In the genomic region with DNA sequence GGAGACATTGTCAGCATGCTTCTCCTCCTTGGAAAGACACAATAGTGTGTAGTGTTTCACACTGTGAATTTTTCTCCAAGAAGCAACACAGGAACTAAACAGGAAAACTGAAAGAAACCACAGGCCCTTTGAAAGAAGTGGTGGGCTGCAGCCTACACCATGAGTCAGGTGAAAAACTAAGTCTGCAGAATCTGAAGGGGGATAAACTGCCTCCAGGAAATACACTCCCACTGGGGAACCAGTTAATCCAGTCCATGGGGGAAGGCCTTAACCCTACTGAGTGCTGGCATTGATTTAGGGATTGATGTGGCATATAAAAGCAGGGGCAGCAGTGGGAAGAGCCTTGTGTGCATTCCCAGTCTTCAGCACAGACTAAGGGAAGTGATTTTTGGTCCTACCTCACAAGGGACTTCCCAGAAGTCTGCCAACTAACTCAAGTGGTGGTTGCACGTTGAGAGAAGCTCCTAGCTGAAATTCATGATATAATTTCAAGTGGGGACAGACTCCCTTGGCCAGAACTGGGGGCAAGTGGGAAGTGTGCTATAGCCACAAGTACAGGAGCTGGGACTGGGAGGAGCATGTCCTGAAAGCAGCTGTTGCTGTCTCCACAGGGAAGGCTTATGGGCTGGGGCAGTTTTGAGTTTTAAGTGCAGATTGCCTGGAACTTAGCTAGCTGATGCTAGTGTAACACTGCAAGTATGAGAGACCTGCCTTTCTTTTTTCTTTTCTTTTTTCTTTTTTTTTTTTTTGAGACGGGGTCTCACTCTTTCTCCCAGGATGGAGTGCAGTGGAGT, we compare ENCODE assay signal across 16 cellular contexts. TPM values are rescaled to one million over a fixed set of nuclear protein-coding genes. Genes with fewer than 3 reads are reported as not detected.
DNase-seq lines count a peak whose midpoint lies in the region; TF ChIP-seq lines count a peak whose summit lies in the region.
"Had no signal": no experiment of that assay in that cellular context is flagged by ENCODE, and none has a peak within 500 bp of the region (broad histone marks: within the 10 kb centered on the region; RNA-seq: fewer than 3 reads in every experiment).

No MANE protein-coding gene starts in this region.

- H3K27me3 ChIP-seq in BLaER1 treated with 17β-estradiol and CSF1 and Interleukin-3, amounts not matched to agents 10 nM and 100 nM: no peaks in the 10 kb centered on the region
- H3K27me3 ChIP-seq in SJCRH30: no peaks in the 10 kb centered on the region
- no peaks in the 10 kb centered on the region for H3K27me3 ChIP-seq in esophagus (ENCODE audit: control insufficient read depth in 1 of 2, insufficient read depth in 2 of 2, low read length in 2 of 2)
- H3K27me3 ChIP-seq in ovary: no peaks in the 10 kb centered on the region
- H3K27me3 ChIP-seq: MG63 had no signal

- WGBS in esophagus, 2 donors: 41 to 60% methylated on average over 2 of the region's 2 CpGs
- 71 to 82% (median 80%) methylated on average over 2 of the region's 2 CpGs for WGBS in ovary, 3 donors

- DNase-seq in GDM1 (lab: John Stamatoyannopoulos, UW) (peak; percentile 60), SJCRH30 (peak; percentile 53 to 74), NOMO-1 treated with DMSO at 0.1 percent for 48 hours (lab: John Stamatoyannopoulos, UW; ENCODE audit: unreplicated experiment) (no peak), ovary (no peak)
- no peak for DNase-seq in activated effector memory CD4-positive, alpha-beta T cell treated with Interleukin-2 at 50 U/mL for 16 hours
- DNase-seq: AML-193, caudate nucleus, endodermal cell, foreskin fibroblast, left ventricle myocardium inferior, MG63, naive B cell, NCI-H2029 treated with DMSO at 0.1 percent for 48 hours, NCI-H526 had no signal

- TF ChIP-seq POLR2A in ovary (IDR thresholded peaks at IDR 0.05): no peak

- no peaks in the 10 kb centered on the region for H4K20me1 ChIP-seq in BLaER1 treated with 17β-estradiol and CSF1 and Interleukin-3, amounts not matched to agents 10 nM and 100 nM

- H3K9ac ChIP-seq in BLaER1 treated with 17β-estradiol and CSF1 and Interleukin-3, amounts not matched to agents 10 nM and 100 nM: no peak overlapping the region

- intact Hi-C loops in ovary (cut with DNase I): no loop called here

- no peak for TF ChIP-seq EP300 in ovary (IDR thresholded peaks at IDR 0.05)

- H3K4me3 ChIP-seq in BLaER1 treated with 17β-estradiol and CSF1 and Interleukin-3, amounts not matched to agents 10 nM and 100 nM: 0 out of 20 replicates have a peak overlapping the region, but pooled peaks of 1 of the 10 experiments have one; percentile 7
- no peak overlapping the region for H3K4me3 ChIP-seq in SJCRH30
- H3K4me3 ChIP-seq in esophagus (ENCODE audit: low read depth in 1 of 2, low read length in 2 of 2): no peak overlapping the region
- H3K4me3 ChIP-seq in ovary: no peak overlapping the region
- H3K4me3 ChIP-seq: left ventricle myocardium inferior, MG63 had no signal

- peaks cover 13 to 29% (median 24%) of the 10 kb centered on the region in 10 experiments for H3K4me1 ChIP-seq in BLaER1 treated with 17β-estradiol and CSF1 and Interleukin-3, amounts not matched to agents 10 nM and 100 nM
- peaks cover 22% of the 10 kb centered on the region for H3K4me1 ChIP-seq in SJCRH30
- H3K4me1 ChIP-seq in esophagus (ENCODE audit: control insufficient read depth in 2 of 2, insufficient read depth in 2 of 2, low read length in 1 of 2): peaks cover 0 to 12% of the 10 kb centered on the region in 2 donors
- no peaks in the 10 kb centered on the region for H3K4me1 ChIP-seq in ovary (ENCODE audit: insufficient read depth)
- H3K4me1 ChIP-seq: left ventricle myocardium inferior had no signal

- TF ChIP-seq CTCF in ovary (IDR thresholded peaks at IDR 0.05): no peak

- peaks cover 18 to 58% (median 36%) of the 10 kb centered on the region in 11 experiments; a peak in 21 of 22 replicates for H3K9me3 ChIP-seq in BLaER1 treated with 17β-estradiol and CSF1 and Interleukin-3, amounts not matched to agents 10 nM and 100 nM (replicated peaks in 1 of 11)
- H3K9me3 ChIP-seq in SJCRH30 (replicated peaks) (peaks cover 3% of the 10 kb centered on the region; the same call in 1 of the 2 replicates), esophagus (ENCODE audit: control insufficient read depth in 2 of 2, insufficient read depth in 1 of 2, low read depth in 1 of 2, low read length in 1 of 2) (no peaks in the 10 kb centered on the region), ovary (no peaks in the 10 kb centered on the region)
- H3K9me3 ChIP-seq: left ventricle myocardium inferior had no signal

- no peaks in the 10 kb centered on the region for H3K36me3 ChIP-seq in BLaER1 treated with 17β-estradiol and CSF1 and Interleukin-3, amounts not matched to agents 10 nM and 100 nM
- no peaks in the 10 kb centered on the region for H3K36me3 ChIP-seq in SJCRH30
- H3K36me3 ChIP-seq in esophagus (ENCODE audit: control insufficient read depth in 2 of 2, insufficient read depth in 2 of 2, low read length in 1 of 2): no peaks in the 10 kb centered on the region
- no peaks in the 10 kb centered on the region for H3K36me3 ChIP-seq in ovary
- H3K36me3 ChIP-seq: left ventricle myocardium inferior, MG63 had no signal

- peak overlapping the region; percentile 33 to 64 (median 49); a peak in 21 of 22 replicates for H3K4me2 ChIP-seq in BLaER1 treated with 17β-estradiol and CSF1 and Interleukin-3, amounts not matched to agents 10 nM and 100 nM

- peak overlapping the region in 3 of 11 experiments; percentile 16 to 40 (median 22); a peak in 4 of 22 replicates for H3K27ac ChIP-seq in BLaER1 treated with 17β-estradiol and CSF1 and Interleukin-3, amounts not matched to agents 10 nM and 100 nM
- no peak overlapping the region for H3K27ac ChIP-seq in SJCRH30
- peak overlapping the region; percentile 1 to 49 for H3K27ac ChIP-seq in esophagus (ENCODE audit: low read depth in 2 of 2, low read length in 1 of 2)
- H3K27ac ChIP-seq in ovary: no peak overlapping the region
- H3K27ac ChIP-seq: left ventricle myocardium inferior had no signal

RNA-seq across cellular contexts. Expression of gene CITED2, which starts 31.3 kb away (rescaled TPM):
- total RNA-seq in SJCRH30 (2014; rRNA removed; shearing (Covaris generic)): 23.6 and 24.6 TPM in 2 replicates
- polyA plus RNA-seq in esophagus (10 to 100 TPM; 20.3 to 29.5 TPM), ovary (100 to 1,000 TPM; 304 to 329 TPM)
- total RNA-seq in ovary: 100 to 1,000 TPM; 164 to 350 (median 215) TPM

RNA-seq across cellular contexts. Expression of gene TXLNB, which starts 51.4 kb away (rescaled TPM):
- 0.73 and 1.0 TPM in 2 replicates for total RNA-seq in SJCRH30 (2014; rRNA removed; shearing (Covaris generic))
- under 1 TPM; 0.14 to 0.16 TPM for polyA plus RNA-seq in esophagus
- 1 to 10 TPM; 2.3 to 7.9 (median 3.4) TPM for total RNA-seq in ovary
- polyA plus RNA-seq in ovary: 1 to 10 TPM; 6.1 to 6.4 TPM
- total RNA-seq: endodermal cell had no signal

Comparison
In these comparisons a context has a peak if more than half of its experiments do, and no peak if none do; other contexts are left out.
1. H3K27ac ChIP-seq: peak in esophagus (2 of 2); none in SJCRH30 (single experiment) and ovary (0 of 2).
2. DNase-seq: peak in GDM1 (single experiment) and SJCRH30 (2 of 2); none in NOMO-1 treated with DMSO at 0.1 percent for 48 hours (single experiment), ovary (0 of 5) and activated effector memory CD4-positive, alpha-beta T cell treated with Interleukin-2 at 50 U/mL for 16 hours (single experiment).